Comparison of ENCODE assay signal across 8 cellular contexts in genomic region chr11:64242920-64243854, GRCh38. TPM values are rescaled to one million over a fixed set of nuclear protein-coding genes. Genes with fewer than 3 reads are reported as not detected.
A peak's percentile ranks its signal among the peaks of the same experiment; 100 is the strongest.
DNase-seq lines count a peak whose midpoint lies in the region; ATAC-seq and TF ChIP-seq lines count a peak whose summit lies in the region.

No MANE protein-coding gene starts in this region.

- WGBS in psoas muscle, 3 donors, result 49 to 80% (median 60%) methylated on average over 16 of the region's 16 CpGs
- 90 to 95% (median 92%) methylated on average over 16 of the region's 16 CpGs for WGBS in spleen, 5 donors

- intact Hi-C loops in psoas muscle (cut with DNase I), result no loop called here
- intact Hi-C loops in spleen (cut with DNase I; ENCODE audit: low total_unique reads), result no loop called here

- in situ Hi-C loops in ACHN (cut with HindIII; ENCODE audit: low pct_ligation_motif_present, low pct_unique_long_range_greater_than_20kb, low sequenced_read_pairs), result no loop called here

- H3K4me3 ChIP-seq in psoas muscle (peak overlapping the region; percentile 93), spleen (peak overlapping the region in 4 of 8 donors; percentile 71 to 99 (median 92))

- H3K27me3 ChIP-seq in psoas muscle (ENCODE audit: insufficient read depth in 3 of 3, low read length in 2 of 3) (no peaks in the 10 kb centered on the region), spleen (replicated peaks in 1 of 7) (no peaks in the 10 kb centered on the region)

- H3K9me3 Mint-ChIP-seq in endothelial cell (ENCODE audit: unreplicated experiment), result no peaks in the 10 kb centered on the region

- TF ChIP-seq CTCF in endothelial cell (IDR thresholded peaks at IDR 0.05; ENCODE audit: unreplicated experiment) (no peak), psoas muscle (IDR thresholded peaks at IDR 0.05) (no peak), spleen (IDR thresholded peaks at IDR 0.05 in 8 of 11, conservative IDR thresholded peaks at IDR 0.05 in 3 of 11) (no peak)

- H3K36me3 ChIP-seq in psoas muscle (ENCODE audit: insufficient read depth in 1 of 2, low read depth in 1 of 2) (peaks cover 0 to 31% of the 10 kb centered on the region in 2 donors), spleen (peaks cover 0 to 37% (median 18%) of the 10 kb centered on the region in 6 donors)

- TF ChIP-seq POLR2A in spleen (IDR thresholded peaks at IDR 0.05), result no peak

- H3K27ac ChIP-seq in psoas muscle, result peak overlapping the region; percentile 99
- H3K27ac ChIP-seq in spleen, result peak overlapping the region in 4 of 8 donors; percentile 95 to 100 (median 98)

- H3K9me3 ChIP-seq in psoas muscle (no peaks in the 10 kb centered on the region), spleen (no peaks in the 10 kb centered on the region)

- peak overlapping the region; percentile 88 for H3K4me3 Mint-ChIP-seq in endothelial cell (ENCODE audit: unreplicated experiment)

- peaks cover 13% of the 10 kb centered on the region for H3K4me1 Mint-ChIP-seq in endothelial cell (ENCODE audit: unreplicated experiment)

- H3K36me3 Mint-ChIP-seq in endothelial cell (ENCODE audit: low read depth, unreplicated experiment), result peaks cover 11% of the 10 kb centered on the region

- H3K4me1 ChIP-seq in psoas muscle (peaks cover 36% of the 10 kb centered on the region), spleen (peaks cover 23 to 87% (median 70%) of the 10 kb centered on the region in 6 donors)

- H3K27ac Mint-ChIP-seq in endothelial cell (ENCODE audit: unreplicated experiment), result peak overlapping the region; percentile 42

- H3K27me3 Mint-ChIP-seq in endothelial cell (ENCODE audit: unreplicated experiment), result peaks cover 17% of the 10 kb centered on the region

- DNase-seq in EL (peak; percentile 21), endothelial cell (ENCODE audit: low spot score) (no peak), psoas muscle (no peak), DMS114 treated with DMSO at 0.1 percent for 48 hours (lab: John Stamatoyannopoulos, UW; ENCODE audit: unreplicated experiment) (no peak), ACHN (no peak), retina (no peak), spleen (no peak)

- no peak for ATAC-seq in psoas muscle

TF ChIP-seq in PFSK-1, 5 proteins besides CTCF, POLR2A, EP300 and RAD21:
- TF ChIP-seq POLR2AphosphoS5 (IDR thresholded peaks at IDR 0.05; ENCODE audit: low read depth, low read length) (peak; percentile 64), REST (IDR thresholded peaks at IDR 0.05; ENCODE audit: insufficient read depth in 1 of 2, low read depth in 2 of 2, low read length in 2 of 2) (no peak)

RNA-seq across cellular contexts. Expression of gene FKBP2, which starts 2.3 kb away (rescaled TPM):
- polyA plus RNA-seq in PFSK-1 (2012; ENCODE audit: insufficient read length, low read depth), result 95.8 TPM
- total RNA-seq in endothelial cell (ENCODE audit: unreplicated experiment) (35.3 TPM), psoas muscle (10 to 100 TPM; 17.8 to 26.6 (median 22.3) TPM), spleen (10 to 100 TPM; 26.9 to 98.3 (median 42.6) TPM)
- polyA plus RNA-seq in psoas muscle (100 to 1,000 TPM in 1 of 3 donors, 10 to 100 TPM in 2; 45.4 to 228 (median 85.1) TPM), spleen (100 to 1,000 TPM in 1 of 3 donors, 10 to 100 TPM in 2; 90.8 to 104 (median 98.4) TPM)

RNA-seq across cellular contexts. Expression of gene PPP1R14B, which starts 3.6 kb away (rescaled TPM):
- polyA plus RNA-seq in PFSK-1 (2012; ENCODE audit: insufficient read length, low read depth), result 317 TPM
- 201 TPM for total RNA-seq in endothelial cell (ENCODE audit: unreplicated experiment)
- 100 to 1,000 TPM; 129 to 395 (median 209) TPM for total RNA-seq in psoas muscle
- 100 to 1,000 TPM; 206 to 522 (median 236) TPM for polyA plus RNA-seq in psoas muscle
- total RNA-seq in spleen, result 10 to 100 TPM; 47.6 to 93.9 (median 78.3) TPM
- 100 to 1,000 TPM; 139 to 190 (median 168) TPM for polyA plus RNA-seq in spleen

RNA-seq across cellular contexts. Expression of gene PLCB3, which starts 8.1 kb away (rescaled TPM):
- 36.6 TPM for polyA plus RNA-seq in PFSK-1 (2012; ENCODE audit: insufficient read length, low read depth)
- total RNA-seq in endothelial cell (ENCODE audit: unreplicated experiment), result 51.0 TPM
- total RNA-seq in psoas muscle, result 10 to 100 TPM in 1 of 4 donors, 1 to 10 TPM in 3; 5.9 to 10.4 (median 8.2) TPM
- polyA plus RNA-seq in psoas muscle, result 1 to 10 TPM; 3.8 to 4.7 (median 4.6) TPM
- total RNA-seq in spleen, result 10 to 100 TPM; 20.7 to 28.3 (median 22.3) TPM
- polyA plus RNA-seq in spleen, result 10 to 100 TPM in 1 of 3 donors, 1 to 10 TPM in 2; 3.8 to 11.9 (median 4.4) TPM

RNA-seq across cellular contexts. Expression of gene VEGFB, which starts 8.8 kb away (rescaled TPM):
- polyA plus RNA-seq in PFSK-1 (2012; ENCODE audit: insufficient read length, low read depth), result 189 TPM
- total RNA-seq in endothelial cell (ENCODE audit: unreplicated experiment) (11.5 TPM), psoas muscle (100 to 1,000 TPM in 2 of 4 donors, 10 to 100 TPM in 2; 77.0 to 125 (median 103) TPM), spleen (100 to 1,000 TPM in 1 of 7 donors, 10 to 100 TPM in 6; 38.3 to 103 (median 63.5) TPM)
- polyA plus RNA-seq in psoas muscle (100 to 1,000 TPM in 1 of 3 donors, 10 to 100 TPM in 2; 80.4 to 104 (median 100.0) TPM), spleen (10 to 100 TPM; 81.6 to 96.9 (median 87.1) TPM)

RNA-seq across cellular contexts. Expression of gene DNAJC4, which starts 12.8 kb away (rescaled TPM):
- 32.2 TPM for polyA plus RNA-seq in PFSK-1 (2012; ENCODE audit: insufficient read length, low read depth)
- total RNA-seq in endothelial cell (ENCODE audit: unreplicated experiment), result 38.0 TPM
- total RNA-seq in psoas muscle, result 10 to 100 TPM; 22.9 to 45.8 (median 30.5) TPM
- 10 to 100 TPM; 29.3 to 39.7 (median 29.6) TPM for polyA plus RNA-seq in psoas muscle
- total RNA-seq in spleen, result 10 to 100 TPM; 28.0 to 59.9 (median 49.0) TPM
- 100 to 1,000 TPM in 1 of 3 donors, 10 to 100 TPM in 2; 83.7 to 113 (median 85.8) TPM for polyA plus RNA-seq in spleen
